ENCODE assay signal across 10 cellular contexts in genomic region chr22:24146791-24147353, GRCh38. TPM values are rescaled to one million over a fixed set of nuclear protein-coding genes. Genes with fewer than 3 reads are reported as not detected.
DNase-seq lines count a peak whose midpoint lies in the region; ATAC-seq, FAIRE-seq and TF ChIP-seq lines count a peak whose summit lies in the region.
"Had no signal": no experiment of that assay in that cellular context is flagged by ENCODE, and none has a peak within 500 bp of the region (broad histone marks: within the 10 kb centered on the region; RNA-seq: fewer than 3 reads in every experiment).

No MANE protein-coding gene starts in this region.

- in situ Hi-C loops in astrocyte of the spinal cord (cut with HindIII; ENCODE audit: low sequenced_read_pairs) = no loop called here

- POLR2A ChIA-PET in activated CD4-positive, alpha-beta T cell treated with anti-CD3 and anti-CD28 coated beads, Interleukin-2, amount 10 ng/mL, durations not matched to agents 7 days and 5 days (lab: Charles Lee) = no interaction called here

- peak; percentile 16 to 36 for ATAC-seq in lower lobe of right lung
- no peak for ATAC-seq in GM21381 (IDR thresholded peaks at IDR 0.05; ENCODE audit: unreplicated experiment)
- no peak for ATAC-seq in GM18909 (IDR thresholded peaks at IDR 0.05; ENCODE audit: poor library complexity, unreplicated experiment)

- H3K4me3 ChIP-seq in astrocyte of the spinal cord (ENCODE audit: low read depth, low read length) (no peak overlapping the region), lower lobe of right lung (no peak overlapping the region), lower leg skin (ENCODE audit: low read depth, poor library complexity, severe bottlenecking) (no peak overlapping the region)

- H3K36me3 ChIP-seq in lower lobe of right lung = no peaks in the 10 kb centered on the region

- FAIRE-seq in urothelium cell line (lab: Jason Lieb, UNC) = peak; percentile 77
- FAIRE-seq: G401.6 had no signal

- H3K27me3 ChIP-seq in lower lobe of right lung (ENCODE audit: low read depth) = no peaks in the 10 kb centered on the region

- H3K27ac ChIP-seq in lower lobe of right lung = peak overlapping the region; percentile 80

- no peak for DNase-seq in activated CD4-positive, alpha-beta T cell treated with anti-CD3 and anti-CD28 coated beads, Interleukin-2, amount 10 ng/mL, durations not matched to agents 7 days and 5 days
- DNase-seq in activated CD4-positive, alpha-beta T cell treated with anti-CD3 and anti-CD28 coated beads, Interleukin-2, amount 50 U/mL, for 48 hours = no peak
- DNase-seq in astrocyte of the spinal cord (ENCODE audit: low read depth, low spot score) = peak; percentile 85
- no peak for DNase-seq in lower lobe of right lung
- DNase-seq in urothelium cell line (ENCODE audit: low spot score) = peak; percentile 78
- no peak for DNase-seq in lower leg skin (ENCODE audit: low spot score in 2 of 2)
- DNase-seq: NCI-H526 had no signal

- no peak for TF ChIP-seq POLR2A in lower leg skin (IDR thresholded peaks at IDR 0.05)

- 26 to 44% methylated on average over 4 of the region's 4 CpGs for WGBS in lower leg skin, 2 donors

- no peak overlapping the region for H3K4me3 Mint-ChIP-seq in activated CD4-positive, alpha-beta T cell treated with anti-CD3 and anti-CD28 coated beads, Interleukin-2, amount 10 ng/mL, durations not matched to agents 7 days and 5 days

- H3K36me3 Mint-ChIP-seq in activated CD4-positive, alpha-beta T cell treated with anti-CD3 and anti-CD28 coated beads, Interleukin-2, amount 10 ng/mL, durations not matched to agents 7 days and 5 days (ENCODE audit: low read depth) = peaks cover 10% of the 10 kb centered on the region

- H3K27me3 Mint-ChIP-seq in activated CD4-positive, alpha-beta T cell treated with anti-CD3 and anti-CD28 coated beads, Interleukin-2, amount 10 ng/mL, durations not matched to agents 7 days and 5 days = no peaks in the 10 kb centered on the region

- peaks cover 78% of the 10 kb centered on the region for H3K4me1 ChIP-seq in lower lobe of right lung

- intact Hi-C loops in lower lobe of right lung (cut with DNase I) (no loop called here), lower leg skin (cut with DNase I; ENCODE audit: low total_unique reads) (no loop called here)

- peaks cover 58% of the 10 kb centered on the region for H3K4me1 Mint-ChIP-seq in activated CD4-positive, alpha-beta T cell treated with anti-CD3 and anti-CD28 coated beads, Interleukin-2, amount 10 ng/mL, durations not matched to agents 7 days and 5 days

- H3K9me3 Mint-ChIP-seq in activated CD4-positive, alpha-beta T cell treated with anti-CD3 and anti-CD28 coated beads, Interleukin-2, amount 10 ng/mL, durations not matched to agents 7 days and 5 days = no peaks in the 10 kb centered on the region

- CTCF ChIA-PET in activated CD4-positive, alpha-beta T cell treated with anti-CD3 and anti-CD28 coated beads, Interleukin-2, amount 10 ng/mL, durations not matched to agents 7 days and 5 days (lab: Charles Lee) = interaction anchor here (0.5 to 4.6 kb wide), 3 partner anchors 8 to 130 kb away, joined by 3 to 30 read pairs (median 4); no protein-coding TSS in a partner anchor

- H3K9me3 ChIP-seq in lower lobe of right lung = no peaks in the 10 kb centered on the region

- H3K27ac Mint-ChIP-seq in activated CD4-positive, alpha-beta T cell treated with anti-CD3 and anti-CD28 coated beads, Interleukin-2, amount 10 ng/mL, durations not matched to agents 7 days and 5 days = peak overlapping the region; percentile 54

- no peak for TF ChIP-seq CTCF in astrocyte of the spinal cord (IDR thresholded peaks at IDR 0.05; ENCODE audit: low read depth, low read length)
- TF ChIP-seq CTCF in lower lobe of right lung (IDR thresholded peaks at IDR 0.05) = no peak
- no peak for TF ChIP-seq CTCF in lower leg skin (IDR thresholded peaks at IDR 0.05)

RNA-seq across cellular contexts. Expression of gene SUSD2, which starts 34.4 kb away (rescaled TPM):
- total RNA-seq in activated CD4-positive, alpha-beta T cell treated with anti-CD3 and anti-CD28 coated beads, Interleukin-2, amount 10 ng/mL, durations not matched to agents 7 days and 5 days = 1 to 10 TPM; 1.0 to 1.1 TPM
- total RNA-seq in lower lobe of right lung (200 TPM), lower leg skin (10 to 100 TPM; 18.3 to 74.3 (median 27.0) TPM)

Comparison
In these comparisons a context has a peak if more than half of its experiments do, and no peak if none do; other contexts are left out.
1. DNase-seq: peak in astrocyte of the spinal cord (single experiment) and urothelium cell line (single experiment); none in activated CD4-positive, alpha-beta T cell treated with anti-CD3 and anti-CD28 coated beads, Interleukin-2, amount 10 ng/mL, durations not matched to agents 7 days and 5 days (single experiment), activated CD4-positive, alpha-beta T cell treated with anti-CD3 and anti-CD28 coated beads, Interleukin-2, amount 50 U/mL, for 48 hours (0 of 2), lower lobe of right lung (single experiment) and lower leg skin (0 of 2).
2. ATAC-seq: peak in lower lobe of right lung (2 of 2); none in GM21381 (single experiment) and GM18909 (single experiment).
3. RNA of gene SUSD2, which starts 34.4 kb away (total RNA-seq): 200 TPM in lower lobe of right lung (single experiment) and 18.3 to 74.3 TPM in lower leg skin; 1.0 to 1.1 TPM in activated CD4-positive, alpha-beta T cell treated with anti-CD3 and anti-CD28 coated beads, Interleukin-2, amount 10 ng/mL, durations not matched to agents 7 days and 5 days; every median in the first group is over 4 times any median in the second.